15 cellular contexts compared by ENCODE assay signal in the genomic region with DNA sequence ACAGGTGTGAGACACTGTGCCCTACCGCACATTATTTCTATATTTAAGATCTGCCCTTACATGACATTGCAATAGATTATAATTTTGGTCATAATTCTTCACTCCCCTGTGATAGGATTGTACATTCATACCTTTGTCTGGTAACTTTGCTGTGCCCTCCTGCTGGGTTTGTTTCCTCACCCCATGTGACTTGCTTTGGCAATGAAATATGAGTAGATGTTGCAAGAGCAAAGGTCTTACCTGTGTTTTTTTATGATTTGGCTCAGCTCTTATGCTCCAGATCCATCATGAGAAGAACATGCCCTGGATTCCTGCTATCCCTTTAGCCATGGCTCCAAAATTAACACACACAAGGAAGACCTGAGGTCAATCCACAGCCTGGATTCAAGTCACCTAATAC.
"Had no signal": no experiment of that assay in that cellular context is flagged by ENCODE, and none has a peak within 500 bp of the region (broad histone marks: within the 10 kb centered on the region; RNA-seq: fewer than 3 reads in every experiment).

No MANE protein-coding gene starts in this region.

- H3K36me3 Mint-ChIP-seq: mesothelial cell of epicardium, WTC11 had no signal

- H3K27ac ChIP-seq: brain microvascular endothelial cell, gastroesophageal sphincter, hepatocyte, right atrium auricular region, skin epidermis, tibial artery, uterus had no signal

- ATAC-seq: activated CD8-positive, alpha-beta T cell treated with anti-CD3 and anti-CD28 coated beads, Interleukin-2, amount 10 ng/mL, durations not matched to agents 7 days and 5 days; effector memory CD8-positive, alpha-beta T cell; gastroesophageal sphincter; WTC11 had no signal

- H3K27ac Mint-ChIP-seq: activated naive CD4-positive, alpha-beta T cell treated with anti-CD3 and anti-CD28 coated beads, Interleukin-2, amount 10 ng/mL, durations not matched to agents 7 days and 5 days; dendritic cell treated with granulocyte-macrophage colony-stimulating factor and Interleukin-4, amounts not matched to agents 40 ng/mL and 50 ng/mL, for 4 days; mesothelial cell of epicardium; WTC11 had no signal

- H3K9me3 Mint-ChIP-seq: dendritic cell treated with granulocyte-macrophage colony-stimulating factor and Interleukin-4, amounts not matched to agents 40 ng/mL and 50 ng/mL, for 4 days; effector memory CD8-positive, alpha-beta T cell had no signal

- H3K4me3 Mint-ChIP-seq: activated CD8-positive, alpha-beta T cell treated with anti-CD3 and anti-CD28 coated beads, Interleukin-2, amount 10 ng/mL, durations not matched to agents 7 days and 5 days; activated naive CD4-positive, alpha-beta T cell treated with anti-CD3 and anti-CD28 coated beads, Interleukin-2, amount 10 ng/mL, durations not matched to agents 7 days and 5 days; dendritic cell treated with granulocyte-macrophage colony-stimulating factor and Interleukin-4, amounts not matched to agents 40 ng/mL and 50 ng/mL, for 4 days; effector memory CD8-positive, alpha-beta T cell; mesothelial cell of epicardium; WTC11 had no signal

- H3K4me1 Mint-ChIP-seq: mesothelial cell of epicardium, WTC11 had no signal

- DNase-seq: activated CD4-positive, alpha-beta T cell treated with anti-CD3 and anti-CD28 coated beads for 48 hours; activated CD8-positive, alpha-beta T cell treated with anti-CD3 and anti-CD28 coated beads, Interleukin-2, amount 10 ng/mL, durations not matched to agents 7 days and 5 days; activated naive CD4-positive, alpha-beta T cell treated with anti-CD3 and anti-CD28 coated beads, Interleukin-2, amount 10 ng/mL, durations not matched to agents 7 days and 5 days; amygdala; brain microvascular endothelial cell; effector memory CD8-positive, alpha-beta T cell; tibial artery; uterus had no signal

- H3K27me3 Mint-ChIP-seq: activated naive CD4-positive, alpha-beta T cell treated with anti-CD3 and anti-CD28 coated beads, Interleukin-2, amount 10 ng/mL, durations not matched to agents 7 days and 5 days; dendritic cell treated with granulocyte-macrophage colony-stimulating factor and Interleukin-4, amounts not matched to agents 40 ng/mL and 50 ng/mL, for 4 days; effector memory CD8-positive, alpha-beta T cell had no signal
